ENCODE assay signal across 20 cellular contexts in genomic region chr7:131607291-131608111, GRCh38. TPM values are rescaled to one million over a fixed set of nuclear protein-coding genes. Genes with fewer than 3 reads are reported as not detected.
DNase-seq lines count a peak whose midpoint lies in the region; ATAC-seq and TF ChIP-seq lines count a peak whose summit lies in the region.
"Had no signal": no experiment of that assay in that cellular context is flagged by ENCODE, and none has a peak within 500 bp of the region (broad histone marks: within the 10 kb centered on the region; RNA-seq: fewer than 3 reads in every experiment).

No MANE protein-coding gene starts in this region.

- POLR2A ChIA-PET in IMR-90 (lab: Charles Lee; ENCODE audit: unreplicated experiment): no interaction called here
- POLR2A ChIA-PET in HEK293T (lab: Yijun Ruan, JAX): no interaction called here

- H4K5ac ChIP-seq in IMR-90 (ENCODE audit: low read depth, low read length) (no peak overlapping the region), mesendoderm (ENCODE audit: low read length) (no peak overlapping the region)

- H3K27ac ChIP-seq in IMR-90 (ENCODE audit: insufficient read depth, low read length): no peak overlapping the region
- H3K27ac ChIP-seq in cingulate gyrus (ENCODE audit: low read depth, low read length): peak overlapping the region; percentile 19
- peak overlapping the region; percentile 14 for H3K27ac ChIP-seq in mesendoderm (ENCODE audit: low read depth, low read length)
- H3K27ac ChIP-seq: psoas muscle, spleen, suprapubic skin had no signal

- no peak for TF ChIP-seq POLR2A in IMR-90 (IDR thresholded peaks at IDR 0.05; ENCODE audit: low read depth, low read length)

- no peaks in the 10 kb centered on the region for H4K20me1 ChIP-seq in IMR-90 (ENCODE audit: insufficient read depth, low read length)

- no peak for DNase-seq in IMR-90
- peak; percentile 62 for DNase-seq in mesendoderm
- peak; percentile 75 for DNase-seq in retina
- no peak for DNase-seq in HEK293T (ENCODE audit: extremely low spot score)
- DNase-seq in DMS 273 treated with DMSO at 0.1 percent for 48 hours (lab: John Stamatoyannopoulos, UW): no peak
- DNase-seq: activated CD4-positive, alpha-beta T cell treated with anti-CD3 and anti-CD28 coated beads for 4 hours; activated effector memory CD4-positive, alpha-beta T cell treated with Interleukin-2 at 50 U/mL for 16 hours; Kasumi-1; left ventricle myocardium superior; naive B cell; NCI-H1092 treated with DMSO at 0.1 percent for 48 hours; NCI-H748 treated with DMSO at 0.1 percent for 48 hours; psoas muscle; spleen; stimulated activated CD8-positive, alpha-beta memory T cell treated with anti-CD3 and anti-CD28 coated beads, Interleukin-4, amount 100 ng/mL, for 48 hours had no signal

- H3K4me1 ChIP-seq in IMR-90 (ENCODE audit: control insufficient read depth, insufficient read depth, low read length) (peaks cover 1% of the 10 kb centered on the region; the same call in 1 of the 2 replicates), mesendoderm (ENCODE audit: control insufficient read depth, low read depth, low read length) (peaks cover 20% of the 10 kb centered on the region)
- H3K4me1 ChIP-seq: psoas muscle, spleen had no signal

- H3K14ac ChIP-seq in IMR-90 (replicated peaks; ENCODE audit: low read depth, low read length): no peak overlapping the region

- H3K27me3 ChIP-seq in IMR-90 (ENCODE audit: control insufficient read depth, insufficient read depth, low read length) (peaks cover 8% of the 10 kb centered on the region; the same call in 1 of the 2 replicates), mesendoderm (ENCODE audit: insufficient read depth, low read length, poor library complexity) (no peaks in the 10 kb centered on the region)

- no peak overlapping the region for H2AFZ ChIP-seq in IMR-90 (replicated peaks; ENCODE audit: low read length, poor library complexity)

- H3K4me3 ChIP-seq in IMR-90 (ENCODE audit: insufficient read depth, low read depth, low read length) (no peak overlapping the region), mesendoderm (ENCODE audit: low read length) (no peak overlapping the region)
- H3K4me3 ChIP-seq: psoas muscle, spleen, suprapubic skin had no signal

- H3K23ac ChIP-seq in IMR-90 (ENCODE audit: low read depth, low read length) (no peak overlapping the region), mesendoderm (ENCODE audit: low read length) (peak overlapping the region; percentile 86)

- no peak for TF ChIP-seq RAD21 in IMR-90 (IDR thresholded peaks at IDR 0.05; ENCODE audit: low read length)

- H3K56ac ChIP-seq in IMR-90 (ENCODE audit: extremely low read depth, insufficient read depth, low read length) (no peak overlapping the region), mesendoderm (ENCODE audit: low read length) (peak overlapping the region; percentile 68)

- no peaks in the 10 kb centered on the region for H3K36me3 ChIP-seq in IMR-90 (ENCODE audit: control insufficient read depth, insufficient read depth, low read length)
- no peaks in the 10 kb centered on the region for H3K36me3 ChIP-seq in mesendoderm (ENCODE audit: control insufficient read depth, insufficient read depth, low read length)
- H3K36me3 ChIP-seq: spleen, suprapubic skin had no signal

- in situ Hi-C loops in IMR-90 (cut with MboI; ENCODE audit: low sequenced_read_pairs): no loop called here

- H2BK15ac ChIP-seq in IMR-90 (ENCODE audit: low read depth, low read length): no peak overlapping the region
- no peak overlapping the region for H2BK15ac ChIP-seq in mesendoderm (replicated peaks; ENCODE audit: low read depth)

- H3K9ac ChIP-seq in IMR-90 (ENCODE audit: low read depth, low read length) (no peak overlapping the region), mesendoderm (ENCODE audit: low read length) (peak overlapping the region; percentile 35)

- H3K79me2 ChIP-seq in mesendoderm (ENCODE audit: control insufficient read depth, insufficient read depth, low read length): no peaks in the 10 kb centered on the region

- H2AK5ac ChIP-seq in IMR-90 (ENCODE audit: low read depth, low read length): 0 out of 2 replicates have a peak overlapping the region, but pooled peaks have one; percentile 16
- H2AK5ac ChIP-seq in mesendoderm (ENCODE audit: low read length): peak overlapping the region; percentile 61

- H3K4me2 ChIP-seq in IMR-90 (ENCODE audit: low read depth, low read length) (no peak overlapping the region), mesendoderm (ENCODE audit: low read length) (no peak overlapping the region)

- ATAC-seq in IMR-90 (ENCODE audit: low read depth) (no peak), HG02623 (IDR thresholded peaks at IDR 0.05; ENCODE audit: unreplicated experiment) (no peak), GM21528 (IDR thresholded peaks at IDR 0.05; ENCODE audit: low FRiP score, unreplicated experiment) (no peak)
- ATAC-seq: left ventricle myocardium superior, Panc1 had no signal

- no TSS peak for BruUV-seq in IMR-90 (replicated peaks; lab: Mats Ljungman, UMichigan)

- H4K91ac ChIP-seq in IMR-90 (ENCODE audit: insufficient read depth, low read depth, low read length): no peak overlapping the region

- no peak overlapping the region for H3K4ac ChIP-seq in IMR-90 (ENCODE audit: low read depth, low read length)
- H3K4ac ChIP-seq in mesendoderm (ENCODE audit: low read depth, low read length): peak overlapping the region; percentile 23

- CTCF ChIA-PET in IMR-90 (lab: Yijun Ruan, JAX): no interaction called here
- CTCF ChIA-PET in HEK293T (lab: Yijun Ruan, JAX): no interaction called here

- no peak overlapping the region for H3K18ac ChIP-seq in IMR-90 (ENCODE audit: low read depth, low read length)
- peak overlapping the region; percentile 19 for H3K18ac ChIP-seq in mesendoderm (ENCODE audit: low read length)

- H2AK9ac ChIP-seq in IMR-90 (replicated peaks; ENCODE audit: low read depth, low read length, poor library complexity): no peak overlapping the region

- H3K9me3 ChIP-seq in IMR-90 (ENCODE audit: control insufficient read depth, insufficient read depth, low read length): no peaks in the 10 kb centered on the region
- H3K9me3 ChIP-seq: psoas muscle, spleen, suprapubic skin had no signal

- no peak for TF ChIP-seq CTCF in IMR-90 (conservative IDR thresholded peaks at IDR 0.05; ENCODE audit: low read depth, low read length)

- H2BK120ac ChIP-seq in IMR-90 (ENCODE audit: low read depth, low read length) (no peak overlapping the region), mesendoderm (ENCODE audit: low read depth, low read length) (peak overlapping the region; percentile 9)

- H2BK20ac ChIP-seq in IMR-90 (ENCODE audit: low read depth, low read length): 0 out of 2 replicates have a peak overlapping the region, but pooled peaks have one; percentile 10

- intact Hi-C loops in IMR-90 (cut with micrococcal nuclease): no loop called here

- H2BK5ac ChIP-seq in IMR-90 (ENCODE audit: low read depth, low read length, poor library complexity, severe bottlenecking): no peak overlapping the region
- peak overlapping the region; percentile 81 for H2BK5ac ChIP-seq in mesendoderm (ENCODE audit: low read length)

- 52% methylated on average over 4 of the region's 21 CpGs; no CpG with 5 or more reads in 1 of the 2 experiments for WGBS in IMR-90 (ENCODE audit: extremely low coverage in 2 of 2, insufficient read length in 1 of 2), 2 experiments
- no CpG with 5 or more reads among the region's 21 CpGs for WGBS in mesendoderm (ENCODE audit: extremely low coverage, insufficient coverage, low lambda C conversion rate)

- dilution Hi-C loops in IMR-90 (cut with HindIII; ENCODE audit: low sequenced_read_pairs, unreplicated experiment): no loop called here

- H4K8ac ChIP-seq in IMR-90 (ENCODE audit: low read depth in 2 of 2, low read length in 2 of 2): no peak overlapping the region
- no peak overlapping the region for H4K8ac ChIP-seq in mesendoderm (ENCODE audit: low read depth, low read length)

- peaks cover 12% of the 10 kb centered on the region; the same call in 1 of the 2 replicates for H3K9me1 ChIP-seq in IMR-90 (ENCODE audit: insufficient read depth, low read length)

- H3K79me1 ChIP-seq in IMR-90 (ENCODE audit: low read depth in 1 of 2, low read length in 2 of 2) (no peaks in the 10 kb centered on the region), mesendoderm (ENCODE audit: low read length) (no peaks in the 10 kb centered on the region)

TF ChIP-seq in IMR-90, 13 proteins besides CTCF, POLR2A, EP300 and RAD21:
- no peak for TF ChIP-seq FOS (IDR thresholded peaks at IDR 0.05; ENCODE audit: low read depth, low read length)
- TF ChIP-seq RCOR1 (IDR thresholded peaks at IDR 0.05; ENCODE audit: insufficient replicate concordance, low read length): no peak
- TF ChIP-seq MXI1 (IDR thresholded peaks at IDR 0.05; ENCODE audit: borderline replicate concordance, low read depth, low read length): no peak
- no peak for TF ChIP-seq RFX5 (IDR thresholded peaks at IDR 0.05; ENCODE audit: low read depth, low read length)
- no peak for TF ChIP-seq USF2 (IDR thresholded peaks at IDR 0.05; ENCODE audit: low read depth, low read length)

TF ChIP-seq in HEK293T, 16 proteins besides CTCF, POLR2A, EP300 and RAD21 (continues in another document):
- no peak for TF ChIP-seq FOXA1 (IDR thresholded peaks at IDR 0.05)
- TF ChIP-seq FOXM1 (IDR thresholded peaks at IDR 0.05; ENCODE audit: borderline replicate concordance): no peak
- TF ChIP-seq BHLHE40 (IDR thresholded peaks at IDR 0.05; ENCODE audit: borderline replicate concordance): no peak
- no peak for TF ChIP-seq TARDBP (IDR thresholded peaks at IDR 0.05)
- TF ChIP-seq SP1 (IDR thresholded peaks at IDR 0.05): no peak
- no peak for TF ChIP-seq ELF4 (IDR thresholded peaks at IDR 0.05)
- TF ChIP-seq FOXK2 (IDR thresholded peaks at IDR 0.05): no peak
- no peak for TF ChIP-seq ARNT (IDR thresholded peaks at IDR 0.05)
- no peak for TF ChIP-seq PKNOX1 (IDR thresholded peaks at IDR 0.05)
- TF ChIP-seq CTBP1 (IDR thresholded peaks at IDR 0.05; ENCODE audit: borderline replicate concordance): no peak
- TF ChIP-seq L3MBTL2 (conservative IDR thresholded peaks at IDR 0.05): no peak
- TF ChIP-seq SUZ12 (IDR thresholded peaks at IDR 0.05): no peak
- no peak for TF ChIP-seq NFRKB (IDR thresholded peaks at IDR 0.05)
- no peak for TF ChIP-seq ZNF384 (IDR thresholded peaks at IDR 0.05)

RNA-seq across cellular contexts. Expression of gene PODXL, which starts 51.1 kb away (rescaled TPM):
- 1.3 and 1.4 TPM in 2 replicates for total RNA-seq in IMR-90 (2012; rRNA removed)
- 3.8 and 4.2 TPM in 2 replicates for polyA plus RNA-seq in IMR-90 (2012; rRNA removed)
- polyA plus RNA-seq in IMR-90 (2012; cell fraction: cytosol; rRNA removed): 1.9 and 2.1 TPM in 2 replicates
- 6.7 and 7.8 TPM in 2 replicates for polyA plus RNA-seq in IMR-90 (2012; cell fraction: nucleus; rRNA removed; ENCODE audit: low replicate concordance)
- 242 TPM for polyA plus RNA-seq in mesendoderm (2013, experiment 1 of 2)
- 262 TPM for polyA plus RNA-seq in mesendoderm (2013, experiment 2 of 2)

Comparison
In these comparisons a context has a peak if more than half of its experiments do, and no peak if none do; other contexts are left out.
1. DNase-seq: peak in mesendoderm (single experiment) and retina (single experiment); none in IMR-90 (single experiment), HEK293T (single experiment) and DMS 273 treated with DMSO at 0.1 percent for 48 hours (single experiment).